1 cellular context compared by ENCODE assay signal in the genomic region with DNA sequence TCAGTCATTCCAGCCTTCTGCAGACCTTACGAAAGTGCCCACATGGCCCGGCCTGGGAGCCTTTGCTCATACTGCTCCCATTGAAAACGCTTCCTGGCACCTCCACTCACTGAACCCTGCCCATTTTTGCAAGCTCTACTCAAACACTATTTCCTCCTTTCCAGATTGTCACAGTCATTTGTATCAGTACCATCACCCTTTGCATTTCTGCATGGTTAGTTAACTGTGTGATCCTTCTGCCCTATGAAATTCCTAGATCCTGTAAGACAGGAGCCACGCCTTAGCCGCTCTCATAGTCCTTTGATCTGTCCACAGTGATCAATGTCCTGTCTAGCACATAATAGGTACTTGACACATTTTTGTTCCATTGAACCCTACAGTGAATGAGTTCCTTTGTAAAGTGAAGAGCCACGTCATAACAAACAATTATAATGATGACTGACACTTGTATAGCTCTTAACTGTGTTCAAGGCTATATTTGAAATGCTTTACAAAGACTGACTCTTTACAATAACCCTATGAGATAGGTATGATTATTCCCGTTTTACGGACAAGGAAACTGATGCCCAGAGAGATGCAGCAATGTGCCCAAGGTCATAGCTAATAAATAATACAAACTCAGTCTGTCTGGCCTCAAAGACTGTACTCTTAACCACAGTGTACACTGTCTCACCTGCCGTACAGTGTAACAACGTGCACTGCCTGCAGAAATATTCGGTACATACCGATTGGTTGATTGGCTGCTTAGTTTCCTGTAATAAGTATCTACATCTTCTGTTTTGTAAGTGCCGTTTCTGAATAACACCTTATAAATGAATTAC.
TF ChIP-seq lines count a peak whose summit lies in the region.

No MANE protein-coding gene starts in this region.

TF ChIP-seq in HepG2, 621 proteins besides CTCF, POLR2A, EP300 and RAD21 (continued from another document and continues in another):
- TF ChIP-seq, protein P1, sequence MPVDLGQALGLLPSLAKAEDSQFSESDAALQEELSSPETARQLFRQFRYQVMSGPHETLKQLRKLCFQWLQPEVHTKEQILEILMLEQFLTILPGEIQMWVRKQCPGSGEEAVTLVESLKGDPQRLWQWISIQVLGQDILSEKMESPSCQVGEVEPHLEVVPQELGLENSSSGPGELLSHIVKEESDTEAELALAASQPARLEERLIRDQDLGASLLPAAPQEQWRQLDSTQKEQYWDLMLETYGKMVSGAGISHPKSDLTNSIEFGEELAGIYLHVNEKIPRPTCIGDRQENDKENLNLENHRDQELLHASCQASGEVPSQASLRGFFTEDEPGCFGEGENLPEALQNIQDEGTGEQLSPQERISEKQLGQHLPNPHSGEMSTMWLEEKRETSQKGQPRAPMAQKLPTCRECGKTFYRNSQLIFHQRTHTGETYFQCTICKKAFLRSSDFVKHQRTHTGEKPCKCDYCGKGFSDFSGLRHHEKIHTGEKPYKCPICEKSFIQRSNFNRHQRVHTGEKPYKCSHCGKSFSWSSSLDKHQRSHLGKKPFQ (CRISPR knock-in tag; IDR thresholded peaks at IDR 0.05; ENCODE audit: insufficient replicate concordance), result no peak
- TF ChIP-seq MEIS1 (CRISPR knock-in tag; IDR thresholded peaks at IDR 0.05; ENCODE audit: borderline replicate concordance), result peak; percentile 99; the same call in 1 of the 2 replicates
- peak; percentile 100 for TF ChIP-seq TBX3 (IDR thresholded peaks at IDR 0.05; ENCODE audit: borderline replicate concordance)
- peak; percentile 55; the same call in 1 of the 2 replicates for TF ChIP-seq FOSL1 (CRISPR knock-in tag; IDR thresholded peaks at IDR 0.05; ENCODE audit: borderline replicate concordance)
- TF ChIP-seq ZNF576 (CRISPR knock-in tag; IDR thresholded peaks at IDR 0.05), result no peak
- no peak for TF ChIP-seq ZNF224 (CRISPR knock-in tag; IDR thresholded peaks at IDR 0.05)
- TF ChIP-seq KLF13 (CRISPR knock-in tag; IDR thresholded peaks at IDR 0.05), result no peak
- peak; percentile 48 for TF ChIP-seq FOXJ3 (CRISPR knock-in tag; IDR thresholded peaks at IDR 0.05; ENCODE audit: borderline replicate concordance)
- peak; percentile 94 for TF ChIP-seq ONECUT2 (CRISPR knock-in tag; IDR thresholded peaks at IDR 0.05)
- TF ChIP-seq, protein P2, sequence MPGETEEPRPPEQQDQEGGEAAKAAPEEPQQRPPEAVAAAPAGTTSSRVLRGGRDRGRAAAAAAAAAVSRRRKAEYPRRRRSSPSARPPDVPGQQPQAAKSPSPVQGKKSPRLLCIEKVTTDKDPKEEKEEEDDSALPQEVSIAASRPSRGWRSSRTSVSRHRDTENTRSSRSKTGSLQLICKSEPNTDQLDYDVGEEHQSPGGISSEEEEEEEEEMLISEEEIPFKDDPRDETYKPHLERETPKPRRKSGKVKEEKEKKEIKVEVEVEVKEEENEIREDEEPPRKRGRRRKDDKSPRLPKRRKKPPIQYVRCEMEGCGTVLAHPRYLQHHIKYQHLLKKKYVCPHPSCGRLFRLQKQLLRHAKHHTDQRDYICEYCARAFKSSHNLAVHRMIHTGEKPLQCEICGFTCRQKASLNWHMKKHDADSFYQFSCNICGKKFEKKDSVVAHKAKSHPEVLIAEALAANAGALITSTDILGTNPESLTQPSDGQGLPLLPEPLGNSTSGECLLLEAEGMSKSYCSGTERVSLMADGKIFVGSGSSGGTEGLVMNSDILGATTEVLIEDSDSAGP (CRISPR knock-in tag; IDR thresholded peaks at IDR 0.05; ENCODE audit: borderline replicate concordance), result no peak
- no peak; the same call in 1 of the 2 replicates for TF ChIP-seq ZNF703 (CRISPR knock-in tag; IDR thresholded peaks at IDR 0.05; ENCODE audit: borderline replicate concordance)
- TF ChIP-seq CENPBD1 (CRISPR knock-in tag; IDR thresholded peaks at IDR 0.05; ENCODE audit: borderline replicate concordance, low read depth), result no peak
- peak; percentile 58; the same call in 1 of the 2 replicates for TF ChIP-seq KAT8 (CRISPR knock-in tag; IDR thresholded peaks at IDR 0.05)
- TF ChIP-seq TBL1XR1 (IDR thresholded peaks at IDR 0.05; ENCODE audit: borderline replicate concordance, low read length, partially characterized antibody), result peak; percentile 64
- TF ChIP-seq YEATS4 (CRISPR knock-in tag; IDR thresholded peaks at IDR 0.05; ENCODE audit: borderline replicate concordance), result 0 out of 2 replicates have a peak, but pooled peaks have one; percentile 41
- TF ChIP-seq MXI1 (IDR thresholded peaks at IDR 0.05; ENCODE audit: borderline replicate concordance, low read depth, low read length), result peak; percentile 25; the same call in 1 of the 3 replicates
- TF ChIP-seq ZNF609 (CRISPR knock-in tag; IDR thresholded peaks at IDR 0.05; ENCODE audit: borderline replicate concordance), result peak; percentile 99
- peak in 1 of 2 experiments; percentile 94; a peak in 2 of 4 replicates for TF ChIP-seq NR2F1 (CRISPR knock-in tag; IDR thresholded peaks at IDR 0.05)
- no peak for TF ChIP-seq SP1 (IDR thresholded peaks at IDR 0.05)
- TF ChIP-seq SP1 (CRISPR knock-in tag; IDR thresholded peaks at IDR 0.05), result peak; percentile 28; the same call in 1 of the 2 replicates
- TF ChIP-seq ZNF180 (CRISPR knock-in tag; IDR thresholded peaks at IDR 0.05; ENCODE audit: borderline replicate concordance, low read depth), result no peak
- TF ChIP-seq GATAD2A (CRISPR knock-in tag; IDR thresholded peaks at IDR 0.05), result peak; percentile 86
- TF ChIP-seq HHEX (CRISPR knock-in tag; IDR thresholded peaks at IDR 0.05), result peak; percentile 96
- TF ChIP-seq ARHGAP35 (CRISPR knock-in tag; IDR thresholded peaks at IDR 0.05; ENCODE audit: borderline replicate concordance), result no peak
- TF ChIP-seq THYN1 (CRISPR knock-in tag; IDR thresholded peaks at IDR 0.05; ENCODE audit: borderline replicate concordance, low read depth), result no peak
- TF ChIP-seq HMG20B (CRISPR knock-in tag; conservative IDR thresholded peaks at IDR 0.05), result peak; percentile 96
- peak; percentile 100 for TF ChIP-seq TBX2 (CRISPR knock-in tag; IDR thresholded peaks at IDR 0.05; ENCODE audit: borderline replicate concordance)
- peak; percentile 46 for TF ChIP-seq ZEB1 (IDR thresholded peaks at IDR 0.05; ENCODE audit: insufficient replicate concordance, low read depth)
- 0 out of 2 replicates have a peak, but pooled peaks have one; percentile 37 for TF ChIP-seq ZNF567 (CRISPR knock-in tag; IDR thresholded peaks at IDR 0.05; ENCODE audit: borderline replicate concordance)
- TF ChIP-seq TCF7 (IDR thresholded peaks at IDR 0.05; ENCODE audit: low read depth), result peak; percentile 100
- TF ChIP-seq DRAP1 (CRISPR knock-in tag; IDR thresholded peaks at IDR 0.05), result peak; percentile 33; the same call in 1 of the 2 replicates
- TF ChIP-seq TOPORS (CRISPR knock-in tag; IDR thresholded peaks at IDR 0.05), result 0 out of 2 replicates have a peak, but pooled peaks have one; percentile 24
- peak; percentile 92 for TF ChIP-seq HNF4A (CRISPR knock-in tag; IDR thresholded peaks at IDR 0.05)
- no peak for TF ChIP-seq DNMT1 (CRISPR knock-in tag; IDR thresholded peaks at IDR 0.05)
- peak; percentile 69 for TF ChIP-seq ESRRA (CRISPR knock-in tag; IDR thresholded peaks at IDR 0.05; ENCODE audit: low read depth)
- TF ChIP-seq RFX5 (IDR thresholded peaks at IDR 0.05; ENCODE audit: low read depth, low read length), result 0 out of 2 replicates have a peak, but pooled peaks have one; percentile 19
- peak; percentile 66 for TF ChIP-seq MXD4 (CRISPR knock-in tag; IDR thresholded peaks at IDR 0.05)
- peak; percentile 90 for TF ChIP-seq RARA (CRISPR knock-in tag; IDR thresholded peaks at IDR 0.05)
- no peak for TF ChIP-seq ZC3H4 (CRISPR knock-in tag; IDR thresholded peaks at IDR 0.05; ENCODE audit: borderline replicate concordance)
- TF ChIP-seq THRA (CRISPR knock-in tag; IDR thresholded peaks at IDR 0.05; ENCODE audit: borderline replicate concordance), result peak; percentile 73; the same call in 1 of the 2 replicates
- TF ChIP-seq GFI1 (CRISPR knock-in tag; IDR thresholded peaks at IDR 0.05; ENCODE audit: borderline replicate concordance), result peak; percentile 86
- TF ChIP-seq HOXD1 (CRISPR knock-in tag; IDR thresholded peaks at IDR 0.05), result peak; percentile 99
- TF ChIP-seq MTF2 (CRISPR knock-in tag; IDR thresholded peaks at IDR 0.05; ENCODE audit: borderline replicate concordance), result no peak
- peak in 1 of 2 experiments; percentile 53; a peak in 1 of 4 replicates for TF ChIP-seq KLF16 (CRISPR knock-in tag; IDR thresholded peaks at IDR 0.05)
- peak; percentile 95 for TF ChIP-seq ZGPAT (CRISPR knock-in tag; IDR thresholded peaks at IDR 0.05)
- TF ChIP-seq, protein P3, sequence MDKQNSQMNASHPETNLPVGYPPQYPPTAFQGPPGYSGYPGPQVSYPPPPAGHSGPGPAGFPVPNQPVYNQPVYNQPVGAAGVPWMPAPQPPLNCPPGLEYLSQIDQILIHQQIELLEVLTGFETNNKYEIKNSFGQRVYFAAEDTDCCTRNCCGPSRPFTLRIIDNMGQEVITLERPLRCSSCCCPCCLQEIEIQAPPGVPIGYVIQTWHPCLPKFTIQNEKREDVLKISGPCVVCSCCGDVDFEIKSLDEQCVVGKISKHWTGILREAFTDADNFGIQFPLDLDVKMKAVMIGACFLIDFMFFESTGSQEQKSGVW (CRISPR knock-in tag; IDR thresholded peaks at IDR 0.05; ENCODE audit: borderline replicate concordance), result no peak; the same call in 1 of the 2 replicates
- no peak for TF ChIP-seq ZNF678 (CRISPR knock-in tag; IDR thresholded peaks at IDR 0.05)
- peak; percentile 81 for TF ChIP-seq ZBTB21 (CRISPR knock-in tag; IDR thresholded peaks at IDR 0.05)
- no peak for TF ChIP-seq RBFOX2 (IDR thresholded peaks at IDR 0.05; ENCODE audit: low read depth, low read length)
- peak; percentile 64; the same call in 1 of the 2 replicates for TF ChIP-seq CCDC6 (CRISPR knock-in tag; IDR thresholded peaks at IDR 0.05)
- no peak for TF ChIP-seq ZNF816 (CRISPR knock-in tag; IDR thresholded peaks at IDR 0.05; ENCODE audit: borderline replicate concordance)
- TF ChIP-seq ZNF891 (CRISPR knock-in tag; IDR thresholded peaks at IDR 0.05), result no peak
- no peak for TF ChIP-seq RARG (CRISPR knock-in tag; IDR thresholded peaks at IDR 0.05; ENCODE audit: low read depth)
- no peak for TF ChIP-seq ZNF75D (CRISPR knock-in tag; IDR thresholded peaks at IDR 0.05; ENCODE audit: borderline replicate concordance)
- no peak for TF ChIP-seq SMARCE1 (IDR thresholded peaks at IDR 0.05; ENCODE audit: borderline replicate concordance)
- peak; percentile 31 to 57; a peak in 2 of 4 replicates for TF ChIP-seq MAFK (conservative IDR thresholded peaks at IDR 0.05 in 1 of 2, IDR thresholded peaks at IDR 0.05 in 1 of 2; ENCODE audit: low read length in 2 of 2)
